30 cellular contexts compared by ENCODE assay signal in the genomic region with DNA sequence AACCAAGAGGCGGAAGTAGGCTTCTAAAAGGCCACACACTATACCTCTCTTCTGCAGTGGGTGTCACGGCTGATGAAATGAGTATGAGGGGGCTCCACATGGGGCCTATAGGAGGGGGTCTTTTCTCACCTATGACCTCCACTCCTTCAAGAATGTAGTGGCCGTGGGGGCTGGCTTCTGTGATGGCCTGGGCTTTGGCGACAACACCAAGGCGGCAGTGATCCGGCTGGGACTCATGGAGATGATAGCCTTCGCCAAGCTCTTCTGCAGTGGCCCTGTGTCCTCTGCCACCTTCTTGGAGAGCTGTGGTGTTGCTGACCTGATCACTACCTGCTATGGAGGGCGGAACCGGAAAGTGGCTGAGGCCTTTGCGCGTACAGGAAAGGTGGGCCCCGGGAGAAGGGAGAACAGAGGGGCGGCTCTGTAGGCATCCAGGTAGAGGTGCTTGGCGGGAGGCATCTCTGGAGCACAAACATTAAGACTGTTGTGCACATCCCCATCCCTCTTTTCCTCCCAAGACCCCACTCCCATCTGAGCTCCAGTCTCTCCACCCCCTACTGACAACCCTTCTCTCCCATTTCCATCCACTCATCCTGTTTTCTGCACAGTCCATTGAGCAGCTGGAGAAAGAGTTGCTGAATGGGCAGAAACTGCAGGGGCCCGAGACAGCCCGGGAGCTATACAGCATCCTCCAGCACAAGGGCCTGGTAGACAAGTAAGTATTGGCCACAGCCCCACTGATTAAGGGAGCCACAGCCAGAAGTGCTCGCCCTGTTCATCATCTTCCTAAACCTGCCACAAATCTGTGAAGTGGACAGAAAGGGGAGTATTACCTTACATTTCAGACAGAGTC. TPM values are rescaled to one million over a fixed set of nuclear protein-coding genes. Genes with fewer than 3 reads are reported as not detected.
A peak's percentile ranks its signal among the peaks of the same experiment; 100 is the strongest.
DNase-seq lines count a peak whose midpoint lies in the region; ATAC-seq, FAIRE-seq and TF ChIP-seq lines count a peak whose summit lies in the region.
"Had no signal": no experiment of that assay in that cellular context is flagged by ENCODE, and none has a peak within 500 bp of the region (broad histone marks: within the 10 kb centered on the region; RNA-seq: fewer than 3 reads in every experiment).

No MANE protein-coding gene starts in this region.

- H3K9me3 Mint-ChIP-seq in activated B cell treated with CpG ODN at 0.5 μM for 24 hours (no peaks in the 10 kb centered on the region), nephron (no peaks in the 10 kb centered on the region)
- no peaks in the 10 kb centered on the region for H3K9me3 Mint-ChIP-seq in CD8-positive, alpha-beta memory T cell
- H3K9me3 Mint-ChIP-seq: activated CD4-positive, alpha-beta memory T cell treated with anti-CD3 and anti-CD28 coated beads for 36 hours; activated naive CD8-positive, alpha-beta T cell treated with anti-CD3 and anti-CD28 coated beads, Interleukin-2, amount 50 U/mL, for 24 hours; HFFc6; stimulated activated naive CD8-positive, alpha-beta T cell treated with anti-CD3 and anti-CD28 coated beads, Interleukin-15, Interleukin-2, amounts not matched to agents 100 ng/mL and 50 ng/mL, for 24 hours had no signal

- H3K4me1 ChIP-seq in BLaER1 (peaks cover 61% of the 10 kb centered on the region), small intestine (ENCODE audit: control insufficient read depth in 2 of 2, insufficient read depth in 1 of 2, low read depth in 1 of 2, low read length in 1 of 2) (peaks cover 2 to 17% of the 10 kb centered on the region in 2 donors)
- peaks cover 5% of the 10 kb centered on the region for H3K4me1 ChIP-seq in CD8-positive, alpha-beta memory T cell (ENCODE audit: insufficient read depth, low read length)

- no peak for ATAC-seq in activated B cell treated with CpG ODN at 0.5 μM for 24 hours (ENCODE audit: low read depth)
- ATAC-seq in HG02642 (IDR thresholded peaks at IDR 0.05; ENCODE audit: poor library complexity, unreplicated experiment), result no peak
- ATAC-seq in HG03520 (IDR thresholded peaks at IDR 0.05; ENCODE audit: unreplicated experiment), result no peak
- ATAC-seq: activated naive CD8-positive, alpha-beta T cell treated with anti-CD3 and anti-CD28 coated beads, Interleukin-2, amount 50 U/mL, for 24 hours; left lobe of liver; Panc1 had no signal

- H3K4me3 ChIP-seq in BLaER1 (no peak overlapping the region), small intestine (ENCODE audit: low read depth in 1 of 2, low read length in 2 of 2) (no peak overlapping the region)
- H3K4me3 ChIP-seq in CD8-positive, alpha-beta memory T cell (ENCODE audit: low read length), result no peak overlapping the region
- H3K4me3 ChIP-seq: uterus had no signal

- H3K27me3 Mint-ChIP-seq in activated B cell treated with CpG ODN at 0.5 μM for 24 hours (no peaks in the 10 kb centered on the region), nephron (ENCODE audit: low read depth) (no peaks in the 10 kb centered on the region)
- H3K27me3 Mint-ChIP-seq in CD8-positive, alpha-beta memory T cell, result no peaks in the 10 kb centered on the region
- H3K27me3 Mint-ChIP-seq: activated CD4-positive, alpha-beta memory T cell treated with anti-CD3 and anti-CD28 coated beads for 36 hours; activated naive CD8-positive, alpha-beta T cell treated with anti-CD3 and anti-CD28 coated beads, Interleukin-2, amount 50 U/mL, for 24 hours; stimulated activated naive CD8-positive, alpha-beta T cell treated with anti-CD3 and anti-CD28 coated beads, Interleukin-15, Interleukin-2, amounts not matched to agents 100 ng/mL and 50 ng/mL, for 24 hours had no signal

- WGBS in small intestine, 3 donors, result 95 to 97% (median 96%) methylated on average over 17 of the region's 17 CpGs

- peak overlapping the region; percentile 88 for H3K27ac ChIP-seq in BLaER1
- peak overlapping the region; percentile 57 to 61 for H3K27ac ChIP-seq in small intestine (ENCODE audit: low read depth in 1 of 2, low read length in 1 of 2)
- no peak overlapping the region for H3K27ac ChIP-seq in CD8-positive, alpha-beta memory T cell (ENCODE audit: low read depth, low read length)
- H3K27ac ChIP-seq: uterus had no signal

- TF ChIP-seq CTCF in activated B cell treated with CpG ODN at 0.5 μM for 24 hours (IDR thresholded peaks at IDR 0.05) (no peak), nephron (IDR thresholded peaks at IDR 0.05; ENCODE audit: unreplicated experiment in 3 of 3) (no peak)

- no peak overlapping the region for H3K9ac ChIP-seq in BLaER1

- H3K27ac Mint-ChIP-seq in activated B cell treated with CpG ODN at 0.5 μM for 24 hours, result peak overlapping the region; percentile 82
- H3K27ac Mint-ChIP-seq in nephron, result peak overlapping the region; percentile 33 to 98 (median 79)
- peak overlapping the region in 1 of 8 donors; percentile 43 for H3K27ac Mint-ChIP-seq in CD8-positive, alpha-beta memory T cell
- H3K27ac Mint-ChIP-seq: activated CD4-positive, alpha-beta memory T cell treated with anti-CD3 and anti-CD28 coated beads for 36 hours; activated naive CD8-positive, alpha-beta T cell treated with anti-CD3 and anti-CD28 coated beads, Interleukin-2, amount 50 U/mL, for 24 hours; HFFc6; stimulated activated naive CD8-positive, alpha-beta T cell treated with anti-CD3 and anti-CD28 coated beads, Interleukin-15, Interleukin-2, amounts not matched to agents 100 ng/mL and 50 ng/mL, for 24 hours had no signal

- H3K36me3 Mint-ChIP-seq in activated B cell treated with CpG ODN at 0.5 μM for 24 hours (ENCODE audit: low read depth) (peaks cover 17% of the 10 kb centered on the region), nephron (ENCODE audit: low read depth) (no peaks in the 10 kb centered on the region)
- peaks cover 0 to 7% (median 0%) of the 10 kb centered on the region in 3 donors for H3K36me3 Mint-ChIP-seq in CD8-positive, alpha-beta memory T cell

- no peak for FAIRE-seq in small intestine (lab: Jason Lieb, UNC)

- H3K9me3 ChIP-seq in BLaER1 (no peaks in the 10 kb centered on the region), small intestine (ENCODE audit: control insufficient read depth, low read depth) (no peaks in the 10 kb centered on the region)
- H3K9me3 ChIP-seq in CD8-positive, alpha-beta memory T cell (ENCODE audit: low read length), result no peaks in the 10 kb centered on the region
- H3K9me3 ChIP-seq: uterus had no signal

- peaks cover 50% of the 10 kb centered on the region for H3K4me1 Mint-ChIP-seq in activated B cell treated with CpG ODN at 0.5 μM for 24 hours
- H3K4me1 Mint-ChIP-seq in nephron, result peaks cover 59% of the 10 kb centered on the region
- H3K4me1 Mint-ChIP-seq in CD8-positive, alpha-beta memory T cell, result peaks cover 8 to 15% (median 10%) of the 10 kb centered on the region in 3 donors

- DNase-seq in activated B cell treated with CpG ODN at 0.5 μM for 24 hours (no peak), small intestine (no peak)
- DNase-seq in CD8-positive, alpha-beta memory T cell, result no peak
- DNase-seq: activated CD4-positive, alpha-beta memory T cell treated with anti-CD3 and anti-CD28 coated beads for 36 hours; activated CD4-positive, CD25-positive, alpha-beta regulatory T cell treated with anti-CD3 and anti-CD28 coated beads, Interleukin-2, amount 50 U/mL, for 72 hours; activated naive CD4-positive, alpha-beta T cell; activated naive CD8-positive, alpha-beta T cell treated with anti-CD3 and anti-CD28 coated beads, Interleukin-2, amount 50 U/mL, for 24 hours; C1 segment of cervical spinal cord; caudate nucleus; cortex of kidney; DND-41; effector memory CD4-positive, alpha-beta T cell; GOT3; HFFc6; NCI-H2029 treated with DMSO at 0.1 percent for 48 hours; NCI-H226; NCI-H69; SHP77; stimulated activated CD4-positive, alpha-beta T cell treated with anti-CD3 and anti-CD28 coated beads, Interleukin-1b, Interleukin-23, amount 100 ng/mL, for 48 hours; T-helper 2 cell; uterus had no signal

- H3K4me2 ChIP-seq in BLaER1, result peak overlapping the region; percentile 94

- CTCF ChIA-PET in activated B cell treated with CpG ODN at 0.5 μM for 24 hours (lab: Charles Lee), result interaction anchor here (0.6 to 1.5 kb wide), 4 partner anchors 20 to 68 kb away, joined by 3 to 7 read pairs (median 4); a partner anchor contains a TSS
- CTCF ChIA-PET in CD8-positive, alpha-beta memory T cell (lab: Charles Lee), result interaction anchor here (1.0 to 1.8 kb wide), 2 partner anchors 22 to 37 kb away, joined by 4 to 8 read pairs; a partner anchor contains a TSS

- H3K4me3 Mint-ChIP-seq in activated B cell treated with CpG ODN at 0.5 μM for 24 hours (no peak overlapping the region), nephron (peak overlapping the region in 2 of 3 experiments; percentile 6 to 33)
- H3K4me3 Mint-ChIP-seq in CD8-positive, alpha-beta memory T cell, result no peak overlapping the region
- H3K4me3 Mint-ChIP-seq: activated CD4-positive, alpha-beta memory T cell treated with anti-CD3 and anti-CD28 coated beads for 36 hours; activated naive CD8-positive, alpha-beta T cell treated with anti-CD3 and anti-CD28 coated beads, Interleukin-2, amount 50 U/mL, for 24 hours; HFFc6; stimulated activated naive CD8-positive, alpha-beta T cell treated with anti-CD3 and anti-CD28 coated beads, Interleukin-15, Interleukin-2, amounts not matched to agents 100 ng/mL and 50 ng/mL, for 24 hours had no signal

- POLR2A ChIA-PET in activated B cell treated with CpG ODN at 0.5 μM for 24 hours (lab: Charles Lee), result interaction anchor here (0.6 to 8.0 kb wide), 2 partner anchors 20 to 45 kb away, joined by 5 to 262 read pairs; a partner anchor contains a TSS
- POLR2A ChIA-PET in CD8-positive, alpha-beta memory T cell (lab: Charles Lee), result no interaction called here

- no peaks in the 10 kb centered on the region for H3K36me3 ChIP-seq in BLaER1
- no peaks in the 10 kb centered on the region for H3K36me3 ChIP-seq in small intestine (ENCODE audit: control insufficient read depth in 2 of 2, insufficient read depth in 2 of 2, low read length in 2 of 2)
- H3K36me3 ChIP-seq in CD8-positive, alpha-beta memory T cell (ENCODE audit: insufficient read depth, low read length), result no peaks in the 10 kb centered on the region
- H3K36me3 ChIP-seq: uterus had no signal

- peaks cover 6% of the 10 kb centered on the region; the same call in 1 of the 2 replicates for H4K20me1 ChIP-seq in BLaER1

- no peaks in the 10 kb centered on the region for H3K27me3 ChIP-seq in BLaER1
- H3K27me3 ChIP-seq in small intestine (ENCODE audit: control insufficient read depth in 2 of 2, insufficient read depth in 2 of 2, low read length in 2 of 2), result no peaks in the 10 kb centered on the region
- no peaks in the 10 kb centered on the region for H3K27me3 ChIP-seq in CD8-positive, alpha-beta memory T cell (ENCODE audit: insufficient read depth, low read length, poor library complexity, severe bottlenecking)
- H3K27me3 ChIP-seq: uterus had no signal

- intact Hi-C loops in activated B cell treated with CpG ODN at 0.5 μM for 24 hours (cut with micrococcal nuclease), result no loop called here

RNA-seq across cellular contexts. Expression of a gene that starts 3.8 kb away (rescaled TPM):
- total RNA-seq in activated B cell treated with CpG ODN at 0.5 μM for 24 hours, result 0.46 and 0.60 TPM in 2 replicates
- 100 to 1,000 TPM in 2 of 3 donors, 10 to 100 TPM in 1; 97.1 to 198 (median 117) TPM for polyA plus RNA-seq in small intestine
- total RNA-seq in CD8-positive, alpha-beta memory T cell, result under 1 TPM; 0.55 to 0.70 TPM
- polyA plus RNA-seq in CD8-positive, alpha-beta memory T cell, result not detected
- total RNA-seq: epithelial cell of proximal tubule, glomerular endothelial cell, uterus had no signal

RNA-seq across cellular contexts. Expression of a gene that starts 4.4 kb away (rescaled TPM):
- 40.8 and 42.4 TPM in 2 replicates for total RNA-seq in activated B cell treated with CpG ODN at 0.5 μM for 24 hours
- polyA plus RNA-seq in small intestine, result 100 to 1,000 TPM; 133 to 236 (median 182) TPM
- 10 to 100 TPM; 58.7 to 59.2 TPM for total RNA-seq in CD8-positive, alpha-beta memory T cell
- polyA plus RNA-seq in CD8-positive, alpha-beta memory T cell, result 250 TPM

RNA-seq across cellular contexts. Expression of a gene that starts 22.5 kb away (rescaled TPM):
- total RNA-seq in activated B cell treated with CpG ODN at 0.5 μM for 24 hours, result 101 and 108 TPM in 2 replicates
- polyA plus RNA-seq in small intestine, result 10 to 100 TPM; 18.1 to 20.9 (median 20.6) TPM
- 10 to 100 TPM; 72.3 to 78.2 TPM for total RNA-seq in CD8-positive, alpha-beta memory T cell
- polyA plus RNA-seq in CD8-positive, alpha-beta memory T cell, result 16.1 TPM

RNA-seq across cellular contexts. Expression of a gene that starts 50.2 kb away (rescaled TPM):
- not detected in 2 replicates for total RNA-seq in activated B cell treated with CpG ODN at 0.5 μM for 24 hours
- under 1 TPM in 2 of 3 donors, not detected in 1; 0.81 to 0.85 TPM for polyA plus RNA-seq in small intestine
- total RNA-seq in CD8-positive, alpha-beta memory T cell, result 1 to 10 TPM; 6.4 TPM
- polyA plus RNA-seq in CD8-positive, alpha-beta memory T cell, result 0.07 TPM

RNA-seq across cellular contexts. Expression of a gene that starts 59.5 kb away (rescaled TPM):
- total RNA-seq in activated B cell treated with CpG ODN at 0.5 μM for 24 hours, result 44.3 and 64.9 TPM in 2 replicates
- polyA plus RNA-seq in small intestine, result 10 to 100 TPM; 10.1 to 22.3 (median 15.4) TPM
- 10 to 100 TPM; 55.4 to 62.1 TPM for total RNA-seq in CD8-positive, alpha-beta memory T cell
- 47.4 TPM for polyA plus RNA-seq in CD8-positive, alpha-beta memory T cell

Comparison
In these comparisons a context has a peak if more than half of its experiments do, and no peak if none do; other contexts are left out.
1. H3K4me3 Mint-ChIP-seq: peak in nephron (2 of 3); none in activated B cell treated with CpG ODN at 0.5 μM for 24 hours (single experiment) and CD8-positive, alpha-beta memory T cell (0 of 7).